ENCODE assay signal across 8 cellular contexts in the genomic region with DNA sequence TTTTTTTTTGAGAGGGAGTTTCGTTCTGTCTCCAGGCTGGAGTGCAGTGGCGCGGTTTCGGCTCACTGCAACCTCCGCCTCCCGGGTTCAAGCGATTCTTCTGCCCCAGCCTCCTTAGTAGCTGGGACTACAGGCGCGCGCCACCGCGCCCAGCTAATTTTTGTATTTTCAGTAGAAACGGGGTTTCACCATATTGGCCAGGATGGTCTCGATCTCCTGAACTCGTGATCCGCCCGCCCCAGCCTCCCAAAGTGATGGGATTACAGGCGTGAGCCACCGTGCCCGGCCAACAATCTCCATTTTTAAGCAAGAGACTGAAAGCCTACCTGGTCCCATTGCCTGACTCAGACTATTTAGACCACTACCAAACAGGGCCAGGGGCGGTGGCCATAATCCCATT. TPM values are rescaled to one million over a fixed set of nuclear protein-coding genes. Genes with fewer than 3 reads are reported as not detected.
DNase-seq lines count a peak whose midpoint lies in the region; ATAC-seq and TF ChIP-seq lines count a peak whose summit lies in the region.
"Not testable (repeated sequence)": the region's sequence is repeated elsewhere in the genome, so short reads cannot be mapped to it uniquely, and the experiment has no call there.

No MANE protein-coding gene starts in this region.

- H3K4me3 ChIP-seq in astrocyte of the spinal cord (ENCODE audit: low read depth, low read length) = peak overlapping the region; percentile 89
- peak overlapping the region; percentile 66 to 79 (median 72) for H3K4me3 ChIP-seq in esophagus muscularis mucosa
- peak overlapping the region; percentile 56 to 73 (median 67) for H3K4me3 ChIP-seq in right lobe of liver
- not testable (repeated sequence) for H3K4me3 ChIP-seq in ovary
- peak overlapping the region; percentile 68 to 73 for H3K4me3 ChIP-seq in testis

- not testable (repeated sequence) for TF ChIP-seq CTCF in CD4-positive, alpha-beta T cell (IDR thresholded peaks at IDR 0.05); activated B cell treated with CpG ODN at 0.5 μM for 24 hours (IDR thresholded peaks at IDR 0.05); astrocyte of the spinal cord (IDR thresholded peaks at IDR 0.05; ENCODE audit: low read depth, low read length); esophagus muscularis mucosa (IDR thresholded peaks at IDR 0.05); right lobe of liver (IDR thresholded peaks at IDR 0.05); ovary (IDR thresholded peaks at IDR 0.05); testis (IDR thresholded peaks at IDR 0.05)

- not testable (repeated sequence) for H3K27ac ChIP-seq in CD4-positive, alpha-beta T cell (ENCODE audit: low read depth, low read length); ovary; testis
- peak overlapping the region; percentile 72 for H3K27ac ChIP-seq in KOPT-K1 (ENCODE audit: low read depth, low read length, poor library complexity, severe bottlenecking)
- peak overlapping the region in 3 of 4 donors; percentile 73 to 88 (median 77) for H3K27ac ChIP-seq in esophagus muscularis mucosa (replicated peaks in 1 of 4)
- H3K27ac ChIP-seq in right lobe of liver = peak overlapping the region; percentile 74 to 93 (median 76)

- not testable (repeated sequence) for TF ChIP-seq EP300 in esophagus muscularis mucosa (IDR thresholded peaks at IDR 0.05); ovary (IDR thresholded peaks at IDR 0.05)

- POLR2A ChIA-PET in CD4-positive, alpha-beta T cell (lab: Charles Lee) = interaction anchor here (1.0 to 1.9 kb wide), 3 partner anchors 20 to 264 kb away, joined by 5 to 25 read pairs (median 7); a partner anchor contains a TSS
- POLR2A ChIA-PET in activated B cell treated with CpG ODN at 0.5 μM for 24 hours (lab: Charles Lee) = interaction anchor here (0.7 to 2.1 kb wide), 7 partner anchors 10 to 263 kb away, joined by 4 to 28 read pairs (median 10); a partner anchor contains a TSS

- 93% methylated on average over 21 of the region's 21 CpGs for WGBS in esophagus muscularis mucosa
- WGBS in right lobe of liver (ENCODE audit: insufficient coverage, low coverage, low lambda C conversion rate, missing lambda C conversion rate) = 97% methylated on average over 14 of the region's 21 CpGs
- 86 to 93% (median 89%) methylated on average over 20 to 21 of the region's 21 CpGs for WGBS in ovary, 3 donors
- WGBS in testis, 2 donors = 55 to 75% methylated on average over 21 of the region's 21 CpGs

- not testable (repeated sequence) for ATAC-seq in CD4-positive, alpha-beta T cell (ENCODE audit: poor library complexity); activated B cell treated with CpG ODN at 0.5 μM for 24 hours (ENCODE audit: low read depth); right lobe of liver

- CTCF ChIA-PET in CD4-positive, alpha-beta T cell (lab: Charles Lee); activated B cell treated with CpG ODN at 0.5 μM for 24 hours (lab: Charles Lee): not testable (repeated sequence)

- H3K36me3 ChIP-seq in KOPT-K1 (ENCODE audit: insufficient read depth, low read length) = peaks cover 18% of the 10 kb centered on the region; the same call in 1 of the 2 replicates
- H3K36me3 ChIP-seq in esophagus muscularis mucosa = peaks cover 0 to 12% (median 0%) of the 10 kb centered on the region in 4 donors
- H3K36me3 ChIP-seq in right lobe of liver; ovary; testis (ENCODE audit: low read depth, missing control alignments): not testable (repeated sequence)

- not testable (repeated sequence) for H3K27me3 Mint-ChIP-seq in CD4-positive, alpha-beta T cell; activated B cell treated with CpG ODN at 0.5 μM for 24 hours

- H3K27me3 ChIP-seq in CD4-positive, alpha-beta T cell (ENCODE audit: control insufficient read depth, insufficient read depth, low read length); esophagus muscularis mucosa; right lobe of liver; ovary; testis: not testable (repeated sequence)

- not testable (repeated sequence) for H3K9me3 Mint-ChIP-seq in CD4-positive, alpha-beta T cell; activated B cell treated with CpG ODN at 0.5 μM for 24 hours

- not testable (repeated sequence) for H3K9me3 ChIP-seq in CD4-positive, alpha-beta T cell (ENCODE audit: control insufficient read depth, low read length); KOPT-K1 (ENCODE audit: insufficient read depth, low read length, poor library complexity, severe bottlenecking); esophagus muscularis mucosa; right lobe of liver; ovary; testis

- H3K27ac Mint-ChIP-seq in CD4-positive, alpha-beta T cell = peak overlapping the region; percentile 83
- H3K27ac Mint-ChIP-seq in activated B cell treated with CpG ODN at 0.5 μM for 24 hours = peak overlapping the region; percentile 98

- intact Hi-C loops in CD4-positive, alpha-beta T cell (cut with DNase I, micrococcal nuclease) = loop anchor here in 1 of 2 experiments (5.0 kb wide), 1 partner anchor 264 kb away; a partner anchor contains a TSS
- intact Hi-C loops in activated B cell treated with CpG ODN at 0.5 μM for 24 hours (cut with micrococcal nuclease) = loop anchor here (5.0 kb wide), 2 partner anchors 34 to 1996 kb away; no protein-coding TSS in a partner anchor
- intact Hi-C loops in esophagus muscularis mucosa (cut with DNase I) = loop anchor here (2.0 to 10.0 kb wide), 2 partner anchors 21 to 241 kb away; no protein-coding TSS in a partner anchor
- intact Hi-C loops in right lobe of liver (cut with DNase I); ovary (cut with DNase I); testis (cut with DNase I; ENCODE audit: low total_unique reads): not testable (repeated sequence)

- TF ChIP-seq POLR2A in esophagus muscularis mucosa (IDR thresholded peaks at IDR 0.05; ENCODE audit: low read depth); right lobe of liver (IDR thresholded peaks at IDR 0.05); ovary (IDR thresholded peaks at IDR 0.05); testis (IDR thresholded peaks at IDR 0.05): not testable (repeated sequence)

- H3K4me3 Mint-ChIP-seq in CD4-positive, alpha-beta T cell = peak overlapping the region; percentile 38
- peak overlapping the region; percentile 97 for H3K4me3 Mint-ChIP-seq in activated B cell treated with CpG ODN at 0.5 μM for 24 hours

- H3K4me1 ChIP-seq in esophagus muscularis mucosa = peaks cover 4 to 33% (median 24%) of the 10 kb centered on the region in 4 donors
- H3K4me1 ChIP-seq in right lobe of liver, testis: not testable (repeated sequence)
- peaks cover 14% of the 10 kb centered on the region for H3K4me1 ChIP-seq in ovary (ENCODE audit: insufficient read depth)

- H3K36me3 Mint-ChIP-seq in CD4-positive, alpha-beta T cell (ENCODE audit: low read depth) = peaks cover 11% of the 10 kb centered on the region
- H3K36me3 Mint-ChIP-seq in activated B cell treated with CpG ODN at 0.5 μM for 24 hours (ENCODE audit: low read depth) = peaks cover 17% of the 10 kb centered on the region

- H3K4me1 Mint-ChIP-seq in CD4-positive, alpha-beta T cell (ENCODE audit: low read depth) = peaks cover 31% of the 10 kb centered on the region
- peaks cover 25% of the 10 kb centered on the region for H3K4me1 Mint-ChIP-seq in activated B cell treated with CpG ODN at 0.5 μM for 24 hours

- DNase-seq in CD4-positive, alpha-beta T cell; activated B cell treated with CpG ODN at 0.5 μM for 24 hours; astrocyte of the spinal cord (ENCODE audit: low read depth, low spot score); esophagus muscularis mucosa (ENCODE audit: extremely low spot score); testis: not testable (repeated sequence)
- peak in 1 of 3 donors; percentile 19 for DNase-seq in right lobe of liver
- peak in 3 of 5 donors; percentile 37 to 47 (median 45) for DNase-seq in ovary

- in situ Hi-C loops in astrocyte of the spinal cord (cut with HindIII; ENCODE audit: low sequenced_read_pairs) = not testable (repeated sequence)

RNA-seq across cellular contexts. Expression of a gene that starts 1.0 kb away (rescaled TPM):
- total RNA-seq in CD4-positive, alpha-beta T cell = 10 to 100 TPM; 35.3 to 35.7 TPM
- 172 and 186 TPM in 2 replicates for total RNA-seq in activated B cell treated with CpG ODN at 0.5 μM for 24 hours
- total RNA-seq in esophagus muscularis mucosa = 10 to 100 TPM; 56.5 to 78.1 (median 65.6) TPM
- 10 to 100 TPM; 17.6 to 35.3 (median 27.6) TPM for total RNA-seq in right lobe of liver
- total RNA-seq in ovary = 100 to 1,000 TPM in 3 of 7 donors, 10 to 100 TPM in 4; 54.6 to 147 (median 90.8) TPM
- 10 to 100 TPM; 33.6 to 81.2 TPM for polyA plus RNA-seq in ovary
- 10 to 100 TPM; 59.2 to 68.1 TPM for total RNA-seq in testis
- 58.0 TPM for polyA plus RNA-seq in testis (ENCODE audit: insufficient read depth, low read depth, low replicate concordance)

RNA-seq across cellular contexts. Expression of a gene that starts 20.0 kb away (rescaled TPM):
- total RNA-seq in CD4-positive, alpha-beta T cell = 10 to 100 TPM; 29.7 to 33.2 TPM
- total RNA-seq in activated B cell treated with CpG ODN at 0.5 μM for 24 hours (24.4 and 28.5 TPM in 2 replicates), esophagus muscularis mucosa (10 to 100 TPM; 18.4 to 24.1 (median 20.6) TPM), right lobe of liver (10 to 100 TPM in 3 of 6 experiments, 1 to 10 TPM in 3; 5.8 to 14.1 (median 9.8) TPM), ovary (10 to 100 TPM; 16.1 to 28.8 (median 23.8) TPM), testis (10 to 100 TPM; 35.2 to 37.2 TPM)
- polyA plus RNA-seq in ovary (10 to 100 TPM; 10.9 to 13.6 TPM), testis (ENCODE audit: insufficient read depth, low read depth, low replicate concordance) (20.3 TPM)
